ENCODE assay signal across 1 cellular context in the genomic region with DNA sequence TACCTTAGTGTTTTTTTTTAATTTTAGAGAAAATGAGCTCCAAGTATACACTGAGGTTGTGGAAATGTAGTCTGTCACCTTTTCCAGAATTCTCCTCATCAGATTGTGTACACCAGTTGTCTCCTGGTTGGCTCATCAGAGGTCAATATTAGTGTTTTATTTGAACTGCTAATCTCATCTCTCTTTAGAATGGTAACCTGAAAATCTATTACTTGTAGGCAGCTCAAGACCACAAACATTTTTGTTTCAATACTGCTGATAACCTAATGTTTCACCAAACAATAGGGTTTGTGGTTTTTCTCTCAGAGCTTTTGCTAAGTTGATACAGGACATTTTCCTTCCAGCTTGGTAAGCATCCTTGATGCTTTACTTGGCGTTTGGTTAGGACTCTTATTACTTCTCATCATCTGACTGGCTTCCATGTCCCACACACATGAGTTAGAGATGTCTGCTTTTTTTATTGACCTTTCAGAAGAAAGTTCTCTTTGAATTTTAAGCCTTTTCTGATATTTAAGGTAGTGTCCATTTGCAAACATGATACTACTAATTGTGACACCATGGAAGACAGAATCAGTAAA.
TF ChIP-seq lines count a peak whose summit lies in the region.

No MANE protein-coding gene starts in this region.

TF ChIP-seq in HepG2, 621 proteins besides CTCF, POLR2A, EP300 and RAD21:
- TF ChIP-seq CREB1 (IDR thresholded peaks at IDR 0.05) (no peak), CREB1 (CRISPR knock-in tag; IDR thresholded peaks at IDR 0.05) (0 out of 2 replicates have a peak, but pooled peaks have one; percentile 38), ZNF790 (CRISPR knock-in tag; IDR thresholded peaks at IDR 0.05; ENCODE audit: borderline replicate concordance) (no peak), MBD4 (IDR thresholded peaks at IDR 0.05; ENCODE audit: borderline replicate concordance, low read length) (no peak), NR2F6 (IDR thresholded peaks at IDR 0.05) (peak; percentile 8; the same call in 1 of the 2 replicates), NR2F6 (CRISPR knock-in tag; IDR thresholded peaks at IDR 0.05) (no peak), ISL2 (CRISPR knock-in tag; IDR thresholded peaks at IDR 0.05) (0 out of 2 replicates have a peak, but pooled peaks have one; percentile 32), ZBTB7A (CRISPR knock-in tag; IDR thresholded peaks at IDR 0.05) (no peak), FOXM1 (CRISPR knock-in tag; IDR thresholded peaks at IDR 0.05) (no peak), NFIC (IDR thresholded peaks at IDR 0.05; ENCODE audit: low read length) (0 out of 2 replicates have a peak, but pooled peaks have one; percentile 25), GATAD2A (CRISPR knock-in tag; IDR thresholded peaks at IDR 0.05) (0 out of 2 replicates have a peak, but pooled peaks have one; percentile 29), SP140L (CRISPR knock-in tag; IDR thresholded peaks at IDR 0.05; ENCODE audit: borderline replicate concordance) (0 out of 2 replicates have a peak, but pooled peaks have one; percentile 10), MAFG (CRISPR knock-in tag; IDR thresholded peaks at IDR 0.05) (no peak), SOX13 (IDR thresholded peaks at IDR 0.05) (no peak), SOX13 (CRISPR knock-in tag; conservative IDR thresholded peaks at IDR 0.05 in 1 of 2, IDR thresholded peaks at IDR 0.05 in 1 of 2) (peak in 1 of 2 experiments; percentile 39; a peak in 1 of 4 replicates)
- TF ChIP-seq, protein P1, sequence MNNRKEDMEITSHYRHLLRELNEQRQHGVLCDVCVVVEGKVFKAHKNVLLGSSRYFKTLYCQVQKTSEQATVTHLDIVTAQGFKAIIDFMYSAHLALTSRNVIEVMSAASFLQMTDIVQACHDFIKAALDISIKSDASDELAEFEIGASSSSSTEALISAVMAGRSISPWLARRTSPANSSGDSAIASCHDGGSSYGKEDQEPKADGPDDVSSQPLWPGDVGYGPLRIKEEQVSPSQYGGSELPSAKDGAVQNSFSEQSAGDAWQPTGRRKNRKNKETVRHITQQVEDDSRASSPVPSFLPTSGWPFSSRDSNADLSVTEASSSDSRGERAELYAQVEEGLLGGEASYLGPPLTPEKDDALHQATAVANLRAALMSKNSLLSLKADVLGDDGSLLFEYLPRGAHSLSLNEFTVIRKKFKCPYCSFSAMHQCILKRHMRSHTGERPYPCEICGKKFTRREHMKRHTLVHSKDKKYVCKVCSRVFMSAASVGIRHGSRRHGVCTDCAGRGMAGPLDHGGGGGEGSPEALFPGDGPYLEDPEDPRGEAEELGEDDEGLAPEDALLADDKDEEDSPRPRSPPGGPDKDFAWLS (CRISPR knock-in tag; IDR thresholded peaks at IDR 0.05; ENCODE audit: borderline replicate concordance): no peak
- TF ChIP-seq, protein P2, sequence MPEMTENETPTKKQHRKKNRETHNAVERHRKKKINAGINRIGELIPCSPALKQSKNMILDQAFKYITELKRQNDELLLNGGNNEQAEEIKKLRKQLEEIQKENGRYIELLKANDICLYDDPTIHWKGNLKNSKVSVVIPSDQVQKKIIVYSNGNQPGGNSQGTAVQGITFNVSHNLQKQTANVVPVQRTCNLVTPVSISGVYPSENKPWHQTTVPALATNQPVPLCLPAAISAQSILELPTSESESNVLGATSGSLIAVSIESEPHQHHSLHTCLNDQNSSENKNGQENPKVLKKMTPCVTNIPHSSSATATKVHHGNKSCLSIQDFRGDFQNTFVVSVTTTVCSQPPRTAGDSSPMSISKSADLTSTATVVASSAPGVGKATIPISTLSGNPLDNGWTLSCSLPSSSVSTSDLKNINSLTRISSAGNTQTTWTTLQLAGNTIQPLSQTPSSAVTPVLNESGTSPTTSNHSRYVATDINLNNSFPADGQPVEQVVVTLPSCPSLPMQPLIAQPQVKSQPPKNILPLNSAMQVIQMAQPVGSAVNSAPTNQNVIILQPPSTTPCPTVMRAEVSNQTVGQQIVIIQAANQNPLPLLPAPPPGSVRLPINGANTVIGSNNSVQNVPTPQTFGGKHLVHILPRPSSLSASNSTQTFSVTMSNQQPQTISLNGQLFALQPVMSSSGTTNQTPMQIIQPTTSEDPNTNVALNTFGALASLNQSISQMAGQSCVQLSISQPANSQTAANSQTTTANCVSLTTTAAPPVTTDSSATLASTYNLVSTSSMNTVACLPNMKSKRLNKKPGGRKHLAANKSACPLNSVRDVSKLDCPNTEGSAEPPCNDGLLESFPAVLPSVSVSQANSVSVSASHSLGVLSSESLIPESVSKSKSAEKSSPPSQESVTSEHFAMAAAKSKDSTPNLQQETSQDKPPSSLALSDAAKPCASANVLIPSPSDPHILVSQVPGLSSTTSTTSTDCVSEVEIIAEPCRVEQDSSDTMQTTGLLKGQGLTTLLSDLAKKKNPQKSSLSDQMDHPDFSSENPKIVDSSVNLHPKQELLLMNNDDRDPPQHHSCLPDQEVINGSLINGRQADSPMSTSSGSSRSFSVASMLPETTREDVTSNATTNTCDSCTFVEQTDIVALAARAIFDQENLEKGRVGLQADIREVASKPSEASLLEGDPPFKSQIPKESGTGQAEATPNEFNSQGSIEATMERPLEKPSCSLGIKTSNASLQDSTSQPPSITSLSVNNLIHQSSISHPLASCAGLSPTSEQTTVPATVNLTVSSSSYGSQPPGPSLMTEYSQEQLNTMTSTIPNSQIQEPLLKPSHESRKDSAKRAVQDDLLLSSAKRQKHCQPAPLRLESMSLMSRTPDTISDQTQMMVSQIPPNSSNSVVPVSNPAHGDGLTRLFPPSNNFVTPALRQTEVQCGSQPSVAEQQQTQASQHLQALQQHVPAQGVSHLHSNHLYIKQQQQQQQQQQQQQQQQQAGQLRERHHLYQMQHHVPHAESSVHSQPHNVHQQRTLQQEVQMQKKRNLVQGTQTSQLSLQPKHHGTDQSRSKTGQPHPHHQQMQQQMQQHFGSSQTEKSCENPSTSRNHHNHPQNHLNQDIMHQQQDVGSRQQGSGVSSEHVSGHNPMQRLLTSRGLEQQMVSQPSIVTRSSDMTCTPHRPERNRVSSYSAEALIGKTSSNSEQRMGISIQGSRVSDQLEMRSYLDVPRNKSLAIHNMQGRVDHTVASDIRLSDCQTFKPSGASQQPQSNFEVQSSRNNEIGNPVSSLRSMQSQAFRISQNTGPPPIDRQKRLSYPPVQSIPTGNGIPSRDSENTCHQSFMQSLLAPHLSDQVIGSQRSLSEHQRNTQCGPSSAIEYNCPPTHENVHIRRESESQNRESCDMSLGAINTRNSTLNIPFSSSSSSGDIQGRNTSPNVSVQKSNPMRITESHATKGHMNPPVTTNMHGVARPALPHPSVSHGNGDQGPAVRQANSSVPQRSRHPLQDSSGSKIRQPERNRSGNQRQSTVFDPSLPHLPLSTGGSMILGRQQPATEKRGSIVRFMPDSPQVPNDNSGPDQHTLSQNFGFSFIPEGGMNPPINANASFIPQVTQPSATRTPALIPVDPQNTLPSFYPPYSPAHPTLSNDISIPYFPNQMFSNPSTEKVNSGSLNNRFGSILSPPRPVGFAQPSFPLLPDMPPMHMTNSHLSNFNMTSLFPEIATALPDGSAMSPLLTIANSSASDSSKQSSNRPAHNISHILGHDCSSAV (CRISPR knock-in tag; IDR thresholded peaks at IDR 0.05; ENCODE audit: borderline replicate concordance): no peak
- TF ChIP-seq, protein P3, sequence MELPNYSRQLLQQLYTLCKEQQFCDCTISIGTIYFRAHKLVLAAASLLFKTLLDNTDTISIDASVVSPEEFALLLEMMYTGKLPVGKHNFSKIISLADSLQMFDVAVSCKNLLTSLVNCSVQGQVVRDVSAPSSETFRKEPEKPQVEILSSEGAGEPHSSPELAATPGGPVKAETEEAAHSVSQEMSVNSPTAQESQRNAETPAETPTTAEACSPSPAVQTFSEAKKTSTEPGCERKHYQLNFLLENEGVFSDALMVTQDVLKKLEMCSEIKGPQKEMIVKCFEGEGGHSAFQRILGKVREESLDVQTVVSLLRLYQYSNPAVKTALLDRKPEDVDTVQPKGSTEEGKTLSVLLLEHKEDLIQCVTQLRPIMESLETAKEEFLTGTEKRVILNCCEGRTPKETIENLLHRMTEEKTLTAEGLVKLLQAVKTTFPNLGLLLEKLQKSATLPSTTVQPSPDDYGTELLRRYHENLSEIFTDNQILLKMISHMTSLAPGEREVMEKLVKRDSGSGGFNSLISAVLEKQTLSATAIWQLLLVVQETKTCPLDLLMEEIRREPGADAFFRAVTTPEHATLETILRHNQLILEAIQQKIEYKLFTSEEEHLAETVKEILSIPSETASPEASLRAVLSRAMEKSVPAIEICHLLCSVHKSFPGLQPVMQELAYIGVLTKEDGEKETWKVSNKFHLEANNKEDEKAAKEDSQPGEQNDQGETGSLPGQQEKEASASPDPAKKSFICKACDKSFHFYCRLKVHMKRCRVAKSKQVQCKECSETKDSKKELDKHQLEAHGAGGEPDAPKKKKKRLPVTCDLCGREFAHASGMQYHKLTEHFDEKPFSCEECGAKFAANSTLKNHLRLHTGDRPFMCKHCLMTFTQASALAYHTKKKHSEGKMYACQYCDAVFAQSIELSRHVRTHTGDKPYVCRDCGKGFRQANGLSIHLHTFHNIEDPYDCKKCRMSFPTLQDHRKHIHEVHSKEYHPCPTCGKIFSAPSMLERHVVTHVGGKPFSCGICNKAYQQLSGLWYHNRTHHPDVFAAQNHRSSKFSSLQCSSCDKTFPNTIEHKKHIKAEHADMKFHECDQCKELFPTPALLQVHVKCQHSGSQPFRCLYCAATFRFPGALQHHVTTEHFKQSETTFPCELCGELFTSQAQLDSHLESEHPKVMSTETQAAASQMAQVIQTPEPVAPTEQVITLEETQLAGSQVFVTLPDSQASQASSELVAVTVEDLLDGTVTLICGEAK (IDR thresholded peaks at IDR 0.05): no peak
- TF ChIP-seq, protein P3 (CRISPR knock-in tag; IDR thresholded peaks at IDR 0.05): no peak
